In the genomic region with DNA sequence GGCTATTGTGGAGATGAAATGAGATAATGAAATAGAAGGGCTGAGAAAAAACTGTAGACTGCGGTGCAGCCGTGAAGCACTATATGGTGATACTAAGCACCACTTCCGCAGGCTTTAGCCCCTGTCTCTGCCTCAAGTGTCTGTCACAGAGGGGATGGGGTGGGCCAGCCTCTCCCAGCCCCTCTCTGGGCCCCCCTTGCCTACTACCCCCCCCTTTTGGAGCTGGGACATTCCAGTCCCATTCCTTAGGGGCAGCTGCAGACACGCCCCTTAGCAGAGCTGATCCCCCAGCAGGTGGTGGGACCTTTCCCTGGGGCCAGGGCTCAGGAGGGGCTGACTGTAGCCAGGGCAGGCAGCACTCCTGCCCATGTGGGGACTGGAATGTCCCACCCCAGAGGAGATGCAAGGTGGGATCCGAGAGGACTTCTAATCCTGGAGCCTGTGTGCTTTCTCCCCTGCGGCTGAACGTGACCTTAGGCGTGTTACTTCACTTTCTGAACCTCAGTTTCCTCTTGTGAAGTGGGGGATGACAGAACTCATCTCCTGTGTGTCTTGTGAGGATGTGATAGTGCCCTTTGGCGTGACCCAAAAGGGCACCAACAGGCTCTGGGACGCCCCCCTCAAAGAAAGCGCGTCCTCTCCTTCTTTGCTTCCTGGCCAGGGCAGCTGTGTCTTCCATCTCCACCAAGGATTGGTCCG, we compare ENCODE assay signal across 11 cellular contexts. TPM values are rescaled to one million over a fixed set of nuclear protein-coding genes. Genes with fewer than 3 reads are reported as not detected.
A peak's percentile ranks its signal among the peaks of the same experiment; 100 is the strongest.
DNase-seq lines count a peak whose midpoint lies in the region; ATAC-seq, FAIRE-seq and TF ChIP-seq lines count a peak whose summit lies in the region.
"Had no signal": no experiment of that assay in that cellular context is flagged by ENCODE, and none has a peak within 500 bp of the region (broad histone marks: within the 10 kb centered on the region; RNA-seq: fewer than 3 reads in every experiment).

No MANE protein-coding gene starts in this region.

- H3K27ac ChIP-seq in ovary = no peak overlapping the region

- H3K4me3 Mint-ChIP-seq in activated B cell treated with CpG ODN at 0.5 μM for 24 hours = peak overlapping the region; percentile 98
- H3K4me3 Mint-ChIP-seq: HFFc6 had no signal

- no peak for TF ChIP-seq EP300 in ovary (IDR thresholded peaks at IDR 0.05)

- FAIRE-seq in urothelium cell line (lab: Jason Lieb, UNC) = no peak

- 48 to 59% (median 52%) methylated on average over 13 of the region's 13 CpGs for WGBS in ovary, 3 donors

- H3K36me3 Mint-ChIP-seq in activated B cell treated with CpG ODN at 0.5 μM for 24 hours (ENCODE audit: low read depth) = peaks cover 2% of the 10 kb centered on the region

- H3K27me3 ChIP-seq in ovary = no peaks in the 10 kb centered on the region

- TF ChIP-seq CTCF in activated B cell treated with CpG ODN at 0.5 μM for 24 hours (IDR thresholded peaks at IDR 0.05) = no peak
- no peak for TF ChIP-seq CTCF in ovary (IDR thresholded peaks at IDR 0.05)

- H3K27ac Mint-ChIP-seq in activated B cell treated with CpG ODN at 0.5 μM for 24 hours = peak overlapping the region; percentile 94
- H3K27ac Mint-ChIP-seq: dendritic cell treated with granulocyte-macrophage colony-stimulating factor and Interleukin-4, amounts not matched to agents 40 ng/mL and 50 ng/mL, for 4 days; HFFc6 had no signal

- peaks cover 71% of the 10 kb centered on the region for H3K4me1 Mint-ChIP-seq in activated B cell treated with CpG ODN at 0.5 μM for 24 hours

- no peaks in the 10 kb centered on the region for H3K9me3 Mint-ChIP-seq in activated B cell treated with CpG ODN at 0.5 μM for 24 hours
- H3K9me3 Mint-ChIP-seq: dendritic cell treated with granulocyte-macrophage colony-stimulating factor and Interleukin-4, amounts not matched to agents 40 ng/mL and 50 ng/mL, for 4 days had no signal

- no peak for TF ChIP-seq POLR2A in ovary (IDR thresholded peaks at IDR 0.05)

- peak; percentile 74 for DNase-seq in activated CD8-positive, alpha-beta memory T cell treated with anti-CD3 and anti-CD28 coated beads for 24 hours
- DNase-seq in activated CD8-positive, alpha-beta memory T cell treated with anti-CD3 and anti-CD28 coated beads, Interleukin-2, amount 50 U/mL, for 48 hours = no peak
- DNase-seq in activated B cell treated with CpG ODN at 0.5 μM for 24 hours (no peak), urothelium cell line (ENCODE audit: low spot score) (no peak), DMS53 (lab: John Stamatoyannopoulos, UW) (no peak), ovary (no peak)
- peak; percentile 54 for DNase-seq in stimulated activated naive CD8-positive, alpha-beta T cell treated with anti-CD3 and anti-CD28 coated beads, Interleukin-15, Interleukin-2, amounts not matched to agents 100 U/mL and 50 U/mL, for 24 hours
- DNase-seq: HFFc6, OCI-M1 had no signal

- no peaks in the 10 kb centered on the region for H3K36me3 ChIP-seq in ovary

- H3K4me1 ChIP-seq in ovary (ENCODE audit: insufficient read depth) = no peaks in the 10 kb centered on the region

- POLR2A ChIA-PET in activated B cell treated with CpG ODN at 0.5 μM for 24 hours (lab: Charles Lee) = interaction anchor here (0.7 to 4.3 kb wide), 8 partner anchors 11 to 620 kb away, joined by 3 to 28 read pairs (median 10); partner anchors contain the start of genes HNRNPAB, NHP2 and RMND5B

- peak; percentile 11 for ATAC-seq in activated B cell treated with CpG ODN at 0.5 μM for 24 hours (ENCODE audit: low read depth)
- ATAC-seq in stimulated activated naive CD8-positive, alpha-beta T cell treated with anti-CD3 and anti-CD28 coated beads, Interleukin-15, Interleukin-2, amounts not matched to agents 100 U/mL and 50 U/mL, for 24 hours = peak; percentile 35

- H3K9me3 ChIP-seq in iPS-18c (ENCODE audit: control insufficient read depth, insufficient read depth, low read length) (no peaks in the 10 kb centered on the region), ovary (no peaks in the 10 kb centered on the region)

- CTCF ChIA-PET in activated B cell treated with CpG ODN at 0.5 μM for 24 hours (lab: Charles Lee) = no interaction called here

- intact Hi-C loops in activated B cell treated with CpG ODN at 0.5 μM for 24 hours (cut with micrococcal nuclease) (loop anchor here (10.0 kb wide), 1 partner anchor 1580 kb away; the partner anchor contains the start of gene RNF44), ovary (cut with DNase I) (loop anchor here in 1 of 4 donors (10.0 kb wide), 1 partner anchor 290 kb away; no protein-coding TSS in a partner anchor)

- H3K4me3 ChIP-seq in iPS-18c (ENCODE audit: insufficient read depth, low read depth, low read length) = peak overlapping the region; percentile 78
- no peak overlapping the region for H3K4me3 ChIP-seq in ovary

- no peaks in the 10 kb centered on the region for H3K27me3 Mint-ChIP-seq in activated B cell treated with CpG ODN at 0.5 μM for 24 hours

RNA-seq across cellular contexts. Expression of gene N4BP3, which starts 2.0 kb away (rescaled TPM):
- total RNA-seq in activated B cell treated with CpG ODN at 0.5 μM for 24 hours (17.4 and 18.1 TPM in 2 replicates), ovary (1 to 10 TPM in 2 of 7 donors, under 1 TPM in 5; 0.40 to 1.8 (median 0.58) TPM)
- 1 to 10 TPM in 1 of 2 donors, under 1 TPM in 1; 0.58 to 1.3 TPM for polyA plus RNA-seq in ovary

RNA-seq across cellular contexts. Expression of gene RMND5B, which starts 15.5 kb away (rescaled TPM):
- total RNA-seq in activated B cell treated with CpG ODN at 0.5 μM for 24 hours (42.4 and 57.2 TPM in 2 replicates), ovary (10 to 100 TPM; 18.1 to 43.2 (median 33.0) TPM)
- 10 to 100 TPM; 13.8 to 25.0 TPM for polyA plus RNA-seq in ovary

RNA-seq across cellular contexts. Expression of gene NHP2, which starts 38.4 kb away (rescaled TPM):
- 175 and 180 TPM in 2 replicates for total RNA-seq in activated B cell treated with CpG ODN at 0.5 μM for 24 hours
- 100 to 1,000 TPM in 6 of 7 donors, 10 to 100 TPM in 1; 78.4 to 174 (median 115) TPM for total RNA-seq in ovary
- 100 to 1,000 TPM in 1 of 2 donors, 10 to 100 TPM in 1; 50.1 to 148 TPM for polyA plus RNA-seq in ovary

Comparison
In these comparisons a context has a peak if more than half of its experiments do, and no peak if none do; other contexts are left out.
1. DNase-seq: peak in activated CD8-positive, alpha-beta memory T cell treated with anti-CD3 and anti-CD28 coated beads for 24 hours (single experiment) and stimulated activated naive CD8-positive, alpha-beta T cell treated with anti-CD3 and anti-CD28 coated beads, Interleukin-15, Interleukin-2, amounts not matched to agents 100 U/mL and 50 U/mL, for 24 hours (single experiment); none in activated CD8-positive, alpha-beta memory T cell treated with anti-CD3 and anti-CD28 coated beads, Interleukin-2, amount 50 U/mL, for 48 hours (single experiment), activated B cell treated with CpG ODN at 0.5 μM for 24 hours (single experiment), urothelium cell line (single experiment), DMS53 (single experiment) and ovary (0 of 5).